ENCODE assay signal across 7 cellular contexts in genomic region chr20:1894471-1894950, GRCh38. TPM values are rescaled to one million over a fixed set of nuclear protein-coding genes. Genes with fewer than 3 reads are reported as not detected.
DNase-seq lines count a peak whose midpoint lies in the region; ATAC-seq, FAIRE-seq and TF ChIP-seq lines count a peak whose summit lies in the region.

No MANE protein-coding gene starts in this region.

- 0 to 1% (median 1%) methylated on average over 6 to 70 of the region's 70 CpGs for WGBS in small intestine, 3 donors

- no peak for TF ChIP-seq CTCF in GM13976 (IDR thresholded peaks at IDR 0.05; ENCODE audit: borderline replicate concordance, control extremely low read depth, extremely low read depth, insufficient read depth, missing control alignments)
- TF ChIP-seq CTCF in brain microvascular endothelial cell (IDR thresholded peaks at IDR 0.05; ENCODE audit: low read depth, low read length, missing control alignments): no peak

- in situ Hi-C loops in GM13976 (cut with MboI; ENCODE audit: low sequenced_read_pairs, unreplicated experiment): no loop called here
- in situ Hi-C loops in brain microvascular endothelial cell (cut with HindIII; ENCODE audit: low pct_ligation_motif_present, low sequenced_read_pairs): no loop called here

- no peaks in the 10 kb centered on the region for H3K36me3 ChIP-seq in brain microvascular endothelial cell (replicated peaks)
- no peaks in the 10 kb centered on the region for H3K36me3 ChIP-seq in small intestine (ENCODE audit: control insufficient read depth in 2 of 2, insufficient read depth in 2 of 2, low read length in 2 of 2)

- peak; percentile 71 for DNase-seq in GM13976 (ENCODE audit: low spot score)
- peak; percentile 64 for DNase-seq in NCI-H2171 treated with DMSO at 0.1 percent for 48 hours (lab: John Stamatoyannopoulos, UW)
- DNase-seq in brain microvascular endothelial cell: no peak
- peak; percentile 76 for DNase-seq in iris pigment epithelial cell (ENCODE audit: low read depth)
- DNase-seq in small intestine: peak; percentile 58

- H3K27me3 ChIP-seq in brain microvascular endothelial cell (replicated peaks): no peaks in the 10 kb centered on the region
- H3K27me3 ChIP-seq in small intestine (ENCODE audit: control insufficient read depth in 2 of 2, insufficient read depth in 2 of 2, low read length in 2 of 2): peaks cover 0 to 4% of the 10 kb centered on the region in 2 donors

- ATAC-seq in GM19455 (IDR thresholded peaks at IDR 0.05; ENCODE audit: unreplicated experiment) (no peak), HG03442 (IDR thresholded peaks at IDR 0.05; ENCODE audit: unreplicated experiment) (no peak)

- no peaks in the 10 kb centered on the region for H3K9me3 ChIP-seq in small intestine (ENCODE audit: control insufficient read depth, low read depth)

- FAIRE-seq in small intestine (lab: Jason Lieb, UNC): no peak

- H3K4me3 ChIP-seq in brain microvascular endothelial cell (ENCODE audit: low read depth, low read length): peak overlapping the region; percentile 70
- peak overlapping the region; percentile 49 to 77 for H3K4me3 ChIP-seq in small intestine (ENCODE audit: low read depth in 1 of 2, low read length in 2 of 2)

- peaks cover 0 to 3% of the 10 kb centered on the region in 2 donors for H3K4me1 ChIP-seq in small intestine (ENCODE audit: control insufficient read depth in 2 of 2, insufficient read depth in 1 of 2, low read depth in 1 of 2, low read length in 1 of 2)

- H3K27ac ChIP-seq in brain microvascular endothelial cell (no peak overlapping the region), small intestine (ENCODE audit: low read depth in 1 of 2, low read length in 1 of 2) (peak overlapping the region; percentile 58 to 72)

RNA-seq across cellular contexts. Expression of gene SIRPA, which starts 0.7 kb away (rescaled TPM):
- polyA plus RNA-seq in small intestine: 10 to 100 TPM; 11.4 to 27.0 (median 17.8) TPM
